Comparison of ENCODE assay signal across 1 cellular context in genomic region chr11:44979536-44980399, GRCh38.
TF ChIP-seq lines count a peak whose summit lies in the region.

No MANE protein-coding gene starts in this region.

TF ChIP-seq in H1, 55 proteins besides CTCF, POLR2A, EP300 and RAD21 (continued from another document):
- TF ChIP-seq CHD7 (IDR thresholded peaks at IDR 0.05; ENCODE audit: insufficient replicate concordance, low read length): no peak
- no peak for TF ChIP-seq ZNF274 (IDR thresholded peaks at IDR 0.05; ENCODE audit: borderline replicate concordance, extremely low read depth, low read length)
